Comparison of ENCODE assay signal across 16 cellular contexts in the genomic region with DNA sequence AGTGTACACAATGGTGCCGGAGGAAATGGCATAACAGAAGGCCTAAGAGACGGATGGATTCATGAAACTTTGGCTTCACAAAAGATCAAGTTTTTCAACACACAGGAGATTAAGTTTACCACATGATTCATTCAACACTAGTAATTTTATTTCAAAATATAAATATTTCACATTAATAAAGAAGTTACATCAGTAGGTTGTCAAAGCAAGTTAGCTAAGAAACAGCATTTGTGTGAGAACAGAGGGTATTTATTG. TPM values are rescaled to one million over a fixed set of nuclear protein-coding genes. Genes with fewer than 3 reads are reported as not detected.
DNase-seq lines count a peak whose midpoint lies in the region; ATAC-seq and TF ChIP-seq lines count a peak whose summit lies in the region.
"Had no signal": no experiment of that assay in that cellular context is flagged by ENCODE, and none has a peak within 500 bp of the region (broad histone marks: within the 10 kb centered on the region; RNA-seq: fewer than 3 reads in every experiment).

No MANE protein-coding gene starts in this region.

- no peak for TF ChIP-seq POLR2A in prostate gland (IDR thresholded peaks at IDR 0.05)

- peaks cover 32% of the 10 kb centered on the region for H3K79me2 ChIP-seq in Karpas-422 (ENCODE audit: low read length)

- no TSS peak for BruUV-seq in A673 (replicated peaks; lab: Mats Ljungman, UMichigan)

- H3K36me3 Mint-ChIP-seq in osteocyte (ENCODE audit: unreplicated experiment) = peaks cover 8% of the 10 kb centered on the region

- CTCF ChIA-PET in A673 (lab: Charles Lee) = no interaction called here

- H3K9me3 ChIP-seq in A673 (ENCODE audit: low read depth, low read length, poor library complexity, severe bottlenecking) (no peaks in the 10 kb centered on the region), Karpas-422 (ENCODE audit: low read length) (no peaks in the 10 kb centered on the region), prostate gland (no peaks in the 10 kb centered on the region)
- H3K9me3 ChIP-seq: vagina had no signal

- H3K36me3 ChIP-seq in A673 (ENCODE audit: insufficient read depth, low read length, poor library complexity, severe bottlenecking) (peaks cover 11% of the 10 kb centered on the region), Karpas-422 (ENCODE audit: insufficient read depth, low read length) (peaks cover 5% of the 10 kb centered on the region; the same call in 1 of the 2 replicates), prostate gland (no peaks in the 10 kb centered on the region)
- H3K36me3 ChIP-seq: vagina had no signal

- no peaks in the 10 kb centered on the region for H4K20me1 ChIP-seq in Karpas-422 (ENCODE audit: insufficient read depth, low read depth, low read length)

- no peak for TF ChIP-seq CTCF in A673 (conservative IDR thresholded peaks at IDR 0.05; ENCODE audit: low read depth, low read length)
- no peak for TF ChIP-seq CTCF in osteocyte (IDR thresholded peaks at IDR 0.05)
- TF ChIP-seq CTCF in prostate gland (IDR thresholded peaks at IDR 0.05) = no peak

- peaks cover 33% of the 10 kb centered on the region for H3K4me1 ChIP-seq in A673 (ENCODE audit: insufficient read depth, low read length, poor library complexity, severe bottlenecking)
- peaks cover 49% of the 10 kb centered on the region for H3K4me1 ChIP-seq in Karpas-422 (ENCODE audit: low read length)
- no peaks in the 10 kb centered on the region for H3K4me1 ChIP-seq in prostate gland (replicated peaks)

- peak overlapping the region; percentile 68 for H3K27ac ChIP-seq in A673 (ENCODE audit: low read depth, low read length, poor library complexity, severe bottlenecking)
- H3K27ac ChIP-seq in Karpas-422 (ENCODE audit: low read length) = 0 out of 2 replicates have a peak overlapping the region, but pooled peaks have one; percentile 19
- H3K27ac ChIP-seq in epithelial cell of prostate = peak overlapping the region; percentile 71
- H3K27ac ChIP-seq in prostate gland = no peak overlapping the region
- H3K27ac ChIP-seq: SJSA1 had no signal

- H3K27ac Mint-ChIP-seq in osteocyte (ENCODE audit: unreplicated experiment) = peak overlapping the region; percentile 99
- H3K27ac Mint-ChIP-seq: activated CD4-positive, alpha-beta memory T cell treated with anti-CD3 and anti-CD28 coated beads, Interleukin-2, amount 10 ng/mL, durations not matched to agents 7 days and 5 days; GM23338 had no signal

- H3K4me3 ChIP-seq in A673 (ENCODE audit: low read depth, low read length, poor library complexity, severe bottlenecking) (no peak overlapping the region), Karpas-422 (ENCODE audit: low read length) (no peak overlapping the region), prostate gland (no peak overlapping the region)
- H3K4me3 ChIP-seq: GM23338, SJSA1, vagina had no signal

- H3K4me1 Mint-ChIP-seq in osteocyte (ENCODE audit: unreplicated experiment) = peaks cover 40% of the 10 kb centered on the region

- ATAC-seq in HG03439 (IDR thresholded peaks at IDR 0.05; ENCODE audit: unreplicated experiment) (no peak), HG03159 (IDR thresholded peaks at IDR 0.05; ENCODE audit: unreplicated experiment) (no peak)
- ATAC-seq: GM23338, HepG2 had no signal

- H3K27me3 ChIP-seq in A673 (replicated peaks; ENCODE audit: insufficient read depth, low read depth, low read length, poor library complexity) (no peaks in the 10 kb centered on the region), Karpas-422 (ENCODE audit: low read length) (no peaks in the 10 kb centered on the region), prostate gland (replicated peaks; ENCODE audit: insufficient read depth) (no peaks in the 10 kb centered on the region)
- H3K27me3 ChIP-seq: SJSA1, vagina had no signal

- H3K4me2 ChIP-seq in Karpas-422 (ENCODE audit: low read depth, low read length, poor library complexity, severe bottlenecking) = no peak overlapping the region

- intact Hi-C loops in A673 (cut with micrococcal nuclease; ENCODE audit: unreplicated experiment) (no loop called here), prostate gland (cut with DNase I) (loop anchor here (10.0 kb wide), 1 partner anchor 80 kb away; a partner anchor contains a TSS)

- H2AFZ ChIP-seq in Karpas-422 (ENCODE audit: low read length) = no peak overlapping the region
- H2AFZ ChIP-seq: GM23338 had no signal

- DNase-seq in A673 (ENCODE audit: low spot score) (no peak), Karpas-422 (no peak), epithelial cell of prostate (ENCODE audit: low read depth, low spot score) (no peak), osteocyte (ENCODE audit: extremely low spot score, unreplicated experiment) (no peak), MV-4-11 (lab: John Stamatoyannopoulos, UW) (no peak), prostate gland (ENCODE audit: low spot score) (no peak)
- DNase-seq: activated CD4-positive, alpha-beta memory T cell treated with anti-CD3 and anti-CD28 coated beads, Interleukin-2, amount 10 ng/mL, durations not matched to agents 7 days and 5 days; aorta; midbrain; NCI-H1092 had no signal

- POLR2A ChIA-PET in A673 (lab: Charles Lee; ENCODE audit: low non-redundant PET) = no interaction called here

- 87% methylated on average over 2 of the region's 2 CpGs for WGBS in prostate gland

- H3K27me3 Mint-ChIP-seq in osteocyte (ENCODE audit: unreplicated experiment) = no peaks in the 10 kb centered on the region

- no peaks in the 10 kb centered on the region for H3K9me3 Mint-ChIP-seq in osteocyte (ENCODE audit: unreplicated experiment)
- H3K9me3 Mint-ChIP-seq: activated CD4-positive, alpha-beta memory T cell treated with anti-CD3 and anti-CD28 coated beads, Interleukin-2, amount 10 ng/mL, durations not matched to agents 7 days and 5 days; GM23338 had no signal

- H3K9ac ChIP-seq in Karpas-422 (ENCODE audit: low read length) = no peak overlapping the region

- no peaks in the 10 kb centered on the region for H3K9me2 ChIP-seq in Karpas-422 (replicated peaks; ENCODE audit: insufficient read depth, low read length)

- H3K4me3 Mint-ChIP-seq in osteocyte (ENCODE audit: unreplicated experiment) = no peak overlapping the region
- H3K4me3 Mint-ChIP-seq: activated CD4-positive, alpha-beta memory T cell treated with anti-CD3 and anti-CD28 coated beads, Interleukin-2, amount 10 ng/mL, durations not matched to agents 7 days and 5 days had no signal

RNA-seq across cellular contexts. Expression of a gene that starts 1.7 kb away (rescaled TPM):
- total RNA-seq in A673 (2021) (72.0 and 72.5 TPM in 2 replicates), osteocyte (46.3 and 55.4 TPM in 2 replicates), prostate gland (10 to 100 TPM; 20.2 to 74.6 TPM)
- 26.8 and 31.4 TPM in 2 replicates for total RNA-seq in Karpas-422 (2014; rRNA removed; shearing (Covaris generic); ENCODE audit: low replicate concordance)

Comparison
In these comparisons a context has a peak if more than half of its experiments do, and no peak if none do; other contexts are left out.
1. H3K27ac ChIP-seq: peak in A673 (single experiment), Karpas-422 (single experiment) and epithelial cell of prostate (single experiment); none in prostate gland (0 of 2).